In the genomic region with DNA sequence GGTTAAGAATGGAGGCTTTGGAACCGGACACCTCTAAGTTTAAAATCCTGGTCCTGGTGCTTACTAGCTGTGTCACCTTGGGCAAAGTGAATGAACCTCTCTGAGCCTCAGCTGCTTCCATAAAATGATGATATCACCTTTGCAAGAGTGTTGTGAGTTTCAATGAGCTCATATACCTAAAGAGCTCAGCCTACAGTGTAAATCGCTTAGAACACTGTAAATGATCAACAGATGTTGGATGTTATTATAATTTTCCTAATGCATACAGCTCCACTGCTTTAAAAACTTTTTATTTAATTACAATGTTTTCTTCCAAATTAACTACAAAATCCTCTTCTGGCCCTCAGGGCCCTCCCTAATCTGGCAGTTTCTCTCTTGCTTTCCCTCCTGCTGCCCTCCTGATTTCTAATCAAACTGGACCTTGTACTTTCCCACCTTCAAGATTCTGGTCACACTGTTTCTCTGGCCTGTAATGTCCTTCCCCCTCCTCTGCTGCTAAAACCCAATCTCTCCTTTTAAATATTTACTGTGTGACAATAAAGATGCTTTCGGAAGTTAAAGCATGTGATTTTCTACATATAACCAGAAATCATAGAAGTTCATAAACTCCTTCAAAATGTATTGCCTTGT, we compare ENCODE assay signal across 25 cellular contexts. TPM values are rescaled to one million over a fixed set of nuclear protein-coding genes. Genes with fewer than 3 reads are reported as not detected.
"Had no signal": no experiment of that assay in that cellular context is flagged by ENCODE, and none has a peak within 500 bp of the region (broad histone marks: within the 10 kb centered on the region; RNA-seq: fewer than 3 reads in every experiment).

No MANE protein-coding gene starts in this region.

- H3K9me3 ChIP-seq: left lung, psoas muscle, spleen had no signal

- H3K27me3 ChIP-seq: foreskin keratinocyte, left lung, neural progenitor cell, spleen had no signal

- H3K4me2 ChIP-seq: neural progenitor cell had no signal

- H3K9ac ChIP-seq: neural progenitor cell, parathyroid adenoma had no signal

- ATAC-seq: foreskin keratinocyte; naive thymus-derived CD8-positive, alpha-beta T cell; psoas muscle; sciatic nerve had no signal

- H3K4me1 ChIP-seq: left lung, parathyroid adenoma, psoas muscle had no signal

- H3K27ac Mint-ChIP-seq: dendritic cell treated with granulocyte-macrophage colony-stimulating factor and Interleukin-4, amounts not matched to agents 40 ng/mL and 50 ng/mL, for 4 days; naive thymus-derived CD8-positive, alpha-beta T cell; neural progenitor cell had no signal

- DNase-seq: cerebellar nuclear complex; erythroblast; foreskin keratinocyte; hippocampal formation; kidney glomerular epithelial cell; naive thymus-derived CD8-positive, alpha-beta T cell; nucleus accumbens; psoas muscle; retina; spleen; stimulated activated CD4-positive, alpha-beta T cell treated with anti-CD3 and anti-CD28 coated beads, Interleukin-15, amount 100 ng/mL, for 24 hours; stimulated activated CD4-positive, alpha-beta T cell treated with anti-CD3 and anti-CD28 coated beads, Interleukin-1b, Interleukin-23, amount 100 ng/mL, for 48 hours; stimulated activated CD4-positive, alpha-beta T cell treated with anti-CD3 and anti-CD28 coated beads, Interleukin-4, amount 100 ng/mL, for 4 hours; stimulated activated naive CD4-positive, alpha-beta T cell; trophoblast cell had no signal

- H3K36me3 ChIP-seq: left lung, neural progenitor cell, spleen had no signal

- H3K4me3 ChIP-seq: left lung, lung, neural progenitor cell, psoas muscle, spleen had no signal

- H3K9me3 Mint-ChIP-seq: dendritic cell treated with granulocyte-macrophage colony-stimulating factor and Interleukin-4, amounts not matched to agents 40 ng/mL and 50 ng/mL, for 4 days; naive thymus-derived CD8-positive, alpha-beta T cell; neural progenitor cell had no signal

- H3K36me3 Mint-ChIP-seq: naive thymus-derived CD8-positive, alpha-beta T cell; neural progenitor cell had no signal

- H3K4me3 Mint-ChIP-seq: dendritic cell treated with granulocyte-macrophage colony-stimulating factor and Interleukin-4, amounts not matched to agents 40 ng/mL and 50 ng/mL, for 4 days; naive thymus-derived CD8-positive, alpha-beta T cell; neural progenitor cell had no signal

- H3K27ac ChIP-seq: foreskin keratinocyte, neural progenitor cell, parathyroid adenoma, psoas muscle, spleen had no signal

- H3K79me2 ChIP-seq: parathyroid adenoma had no signal

RNA-seq across cellular contexts. Expression of a gene that starts 57.4 kb away (rescaled TPM):
- total RNA-seq: cardiac septum; endothelial cell of umbilical vein; foreskin keratinocyte; left lung; lung; mononuclear cell; naive thymus-derived CD8-positive, alpha-beta T cell; psoas muscle; skeletal muscle tissue; spleen had no signal
- polyA plus RNA-seq: endothelial cell of umbilical vein; foreskin keratinocyte; naive thymus-derived CD8-positive, alpha-beta T cell; psoas muscle had no signal
